In genomic region chr2:240444464-240444863, GRCh38 we compare ENCODE assay signal across 24 cellular contexts. TPM values are rescaled to one million over a fixed set of nuclear protein-coding genes. Genes with fewer than 3 reads are reported as not detected.
"Had no signal": no experiment of that assay in that cellular context is flagged by ENCODE, and none has a peak within 500 bp of the region (broad histone marks: within the 10 kb centered on the region; RNA-seq: fewer than 3 reads in every experiment).

No MANE protein-coding gene starts in this region.

- H3K27me3 ChIP-seq: dorsolateral prefrontal cortex, gastroesophageal sphincter, right atrium auricular region, sigmoid colon, suprapubic skin had no signal

- H3K27ac ChIP-seq: gastroesophageal sphincter, lower lobe of right lung, parathyroid adenoma, right atrium auricular region, sigmoid colon, suprapubic skin, transverse colon had no signal

- DNase-seq: central memory CD4-positive, alpha-beta T cell; dorsolateral prefrontal cortex; effector CD4-positive, alpha-beta T cell; glutamatergic neuron; hypothalamus; immature natural killer cell; islet precursor cell; kidney glomerular epithelial cell; left ventricle myocardium superior; lower lobe of right lung; natural killer cell; sigmoid colon; stimulated activated CD4-positive, alpha-beta T cell treated with anti-CD3 and anti-CD28 coated beads, Interleukin-15, amount 100 ng/mL, for 24 hours; stimulated activated CD4-positive, alpha-beta T cell treated with anti-CD3 and anti-CD28 coated beads, Interleukin-2, amount 100 ng/mL, for 48 hours; stimulated activated naive B cell treated with anti-CD40 and anti-IgM and Interleukin-4, amounts not matched to agents 10 μg/mL and 1 μg/mL and 100 μg/mL, for 72 hours; stimulated activated naive CD8-positive, alpha-beta T cell treated with anti-CD3 and anti-CD28 coated beads, Interleukin-15, amount 100 ng/mL, for 72 hours; transverse colon had no signal

- H3K36me3 ChIP-seq: lower lobe of right lung, right atrium auricular region, transverse colon had no signal

- FAIRE-seq: colon had no signal

- H3K4me1 ChIP-seq: lower lobe of right lung, parathyroid adenoma, transverse colon had no signal

- H3K27me3 Mint-ChIP-seq: progenitor cell of endocrine pancreas had no signal

- H3K36me3 Mint-ChIP-seq: immature natural killer cell; natural killer cell; stimulated activated naive B cell treated with anti-CD40 and anti-IgM and Interleukin-4, amounts not matched to agents 10 μg/mL and 1 μg/mL and 100 μg/mL, for 72 hours had no signal

- ATAC-seq: gastroesophageal sphincter; lower lobe of right lung; natural killer cell; stimulated activated naive B cell treated with anti-CD40 and anti-IgM and Interleukin-4, amounts not matched to agents 10 μg/mL and 1 μg/mL and 100 μg/mL, for 72 hours; stimulated activated naive CD8-positive, alpha-beta T cell treated with anti-CD3 and anti-CD28 coated beads, Interleukin-15, amount 100 ng/mL, for 72 hours had no signal

- H3K27ac Mint-ChIP-seq: immature natural killer cell; natural killer cell; progenitor cell of endocrine pancreas; stimulated activated naive B cell treated with anti-CD40 and anti-IgM and Interleukin-4, amounts not matched to agents 10 μg/mL and 1 μg/mL and 100 μg/mL, for 72 hours had no signal

- H3K9me3 ChIP-seq: gastroesophageal sphincter, lower lobe of right lung, right atrium auricular region, sigmoid colon, suprapubic skin, transverse colon had no signal

- H3K9me3 Mint-ChIP-seq: immature natural killer cell; natural killer cell; stimulated activated naive B cell treated with anti-CD40 and anti-IgM and Interleukin-4, amounts not matched to agents 10 μg/mL and 1 μg/mL and 100 μg/mL, for 72 hours; stimulated activated naive CD8-positive, alpha-beta T cell treated with anti-CD3 and anti-CD28 coated beads, Interleukin-15, amount 100 ng/mL, for 72 hours had no signal

- H3K4me3 ChIP-seq: dorsolateral prefrontal cortex, gastroesophageal sphincter, lower lobe of right lung, right atrium auricular region, sigmoid colon, skin epidermis, suprapubic skin, transverse colon had no signal

- H3K4me1 Mint-ChIP-seq: immature natural killer cell; natural killer cell; stimulated activated naive B cell treated with anti-CD40 and anti-IgM and Interleukin-4, amounts not matched to agents 10 μg/mL and 1 μg/mL and 100 μg/mL, for 72 hours; stimulated activated naive CD8-positive, alpha-beta T cell treated with anti-CD3 and anti-CD28 coated beads, Interleukin-15, amount 100 ng/mL, for 72 hours had no signal

- H3K4me3 Mint-ChIP-seq: immature natural killer cell; natural killer cell; stimulated activated naive B cell treated with anti-CD40 and anti-IgM and Interleukin-4, amounts not matched to agents 10 μg/mL and 1 μg/mL and 100 μg/mL, for 72 hours; stimulated activated naive CD8-positive, alpha-beta T cell treated with anti-CD3 and anti-CD28 coated beads, Interleukin-15, amount 100 ng/mL, for 72 hours had no signal

RNA-seq across cellular contexts. Expression of gene GPC1, which starts 9.0 kb away (rescaled TPM):
- polyA plus RNA-seq: immature natural killer cell had no signal
